ENCODE assay signal across 1 cellular context in genomic region chr20:34621383-34622367, GRCh38.
TF ChIP-seq lines count a peak whose summit lies in the region.

No MANE protein-coding gene starts in this region.

TF ChIP-seq in HepG2, 621 proteins besides CTCF, POLR2A, EP300 and RAD21 (continued from another document and continues in another):
- TF ChIP-seq ZNF678 (CRISPR knock-in tag; IDR thresholded peaks at IDR 0.05) (no peak), SRSF9 (IDR thresholded peaks at IDR 0.05; ENCODE audit: borderline replicate concordance, insufficient read depth, low read depth, low read length, poor library complexity, severe bottlenecking) (no peak), PPARG (CRISPR knock-in tag; conservative IDR thresholded peaks at IDR 0.05) (peak; percentile 95), ZFY (CRISPR knock-in tag; IDR thresholded peaks at IDR 0.05) (peak; percentile 81), ZNF615 (CRISPR knock-in tag; IDR thresholded peaks at IDR 0.05; ENCODE audit: borderline replicate concordance) (peak; percentile 91; the same call in 1 of the 2 replicates), NR2F6 (IDR thresholded peaks at IDR 0.05) (peak; percentile 86), NR2F6 (CRISPR knock-in tag; IDR thresholded peaks at IDR 0.05) (peak; percentile 87; the same call in 1 of the 2 replicates), ZNF335 (CRISPR knock-in tag; IDR thresholded peaks at IDR 0.05) (peak; percentile 62), IRF1 (CRISPR knock-in tag; IDR thresholded peaks at IDR 0.05; ENCODE audit: low read depth) (peak; percentile 80; the same call in 1 of the 2 replicates), NR0B2 (CRISPR knock-in tag; IDR thresholded peaks at IDR 0.05) (peak; percentile 59; the same call in 1 of the 2 replicates), ATAD3A (CRISPR knock-in tag; IDR thresholded peaks at IDR 0.05) (no peak), SNAI1 (CRISPR knock-in tag; IDR thresholded peaks at IDR 0.05; ENCODE audit: borderline replicate concordance) (peak; percentile 62; the same call in 1 of the 2 replicates), ARID4A (CRISPR knock-in tag; IDR thresholded peaks at IDR 0.05; ENCODE audit: borderline replicate concordance) (peak; percentile 78; the same call in 1 of the 2 replicates), KMT2B (CRISPR knock-in tag; IDR thresholded peaks at IDR 0.05) (peak; percentile 44), PLRG1 (conservative IDR thresholded peaks at IDR 0.05) (no peak), E2F2 (CRISPR knock-in tag; IDR thresholded peaks at IDR 0.05; ENCODE audit: borderline replicate concordance) (no peak), ZNF564 (CRISPR knock-in tag; IDR thresholded peaks at IDR 0.05) (peak; percentile 100), TCF12 (IDR thresholded peaks at IDR 0.05) (no peak), TCF12 (CRISPR knock-in tag; IDR thresholded peaks at IDR 0.05) (peak; percentile 90), PRDM15 (CRISPR knock-in tag; IDR thresholded peaks at IDR 0.05) (no peak), MTERF4 (CRISPR knock-in tag; IDR thresholded peaks at IDR 0.05) (0 out of 2 replicates have a peak, but pooled peaks have one; percentile 49), HOXA3 (CRISPR knock-in tag; IDR thresholded peaks at IDR 0.05) (peak; percentile 94), ATF2 (CRISPR knock-in tag; IDR thresholded peaks at IDR 0.05) (peak; percentile 95), CBFB (CRISPR knock-in tag; IDR thresholded peaks at IDR 0.05) (no peak), CCAR2 (optimal IDR thresholded peaks at IDR 0.05; ENCODE audit: low read depth, low read length) (peak; percentile 76), ZNF746 (CRISPR knock-in tag; IDR thresholded peaks at IDR 0.05) (peak; percentile 68; the same call in 1 of the 2 replicates), HDAC6 (IDR thresholded peaks at IDR 0.05; ENCODE audit: low read depth, low read length) (no peak), BCL3 (CRISPR knock-in tag; IDR thresholded peaks at IDR 0.05) (peak; percentile 2; the same call in 1 of the 2 replicates), SPEN (CRISPR knock-in tag; IDR thresholded peaks at IDR 0.05; ENCODE audit: low read depth) (peak; percentile 81; the same call in 1 of the 2 replicates), TSC22D2 (CRISPR knock-in tag; IDR thresholded peaks at IDR 0.05; ENCODE audit: borderline replicate concordance) (peak; percentile 64; the same call in 1 of the 2 replicates), ZNF704 (CRISPR knock-in tag; IDR thresholded peaks at IDR 0.05; ENCODE audit: borderline replicate concordance) (peak; percentile 53; the same call in 1 of the 2 replicates), GABPB1 (CRISPR knock-in tag; IDR thresholded peaks at IDR 0.05) (peak; percentile 52)
